9 cellular contexts compared by ENCODE assay signal in genomic region chr17:42517516-42517915, GRCh38. TPM values are rescaled to one million over a fixed set of nuclear protein-coding genes. Genes with fewer than 3 reads are reported as not detected.
DNase-seq lines count a peak whose midpoint lies in the region; TF ChIP-seq lines count a peak whose summit lies in the region.
"Had no signal": no experiment of that assay in that cellular context is flagged by ENCODE, and none has a peak within 500 bp of the region (broad histone marks: within the 10 kb centered on the region; RNA-seq: fewer than 3 reads in every experiment).

No MANE protein-coding gene starts in this region.

- peaks cover 46% of the 10 kb centered on the region for H3K4me1 Mint-ChIP-seq in Caco-2 (ENCODE audit: low read depth, unreplicated experiment)

- CTCF ChIA-PET in Caco-2 (lab: Charles Lee) = interaction anchor here (0.5 to 2.6 kb wide), 21 partner anchors 10 to 872 kb away, joined by 3 to 20 read pairs (median 5); partner anchors contain the start of genes CAVIN1, NAGLU, PSMC3IP and STAT3

- no peak overlapping the region for H3K4me3 Mint-ChIP-seq in Caco-2 (ENCODE audit: unreplicated experiment)
- H3K4me3 Mint-ChIP-seq: activated naive CD8-positive, alpha-beta T cell had no signal

- POLR2A ChIA-PET in Caco-2 (lab: Charles Lee) = interaction anchor here (0.6 to 2.0 kb wide), 3 partner anchors 9 to 95 kb away, joined by 3 to 8 read pairs (median 4); partner anchors contain the start of gene CAVIN1

- intact Hi-C loops in Caco-2 (cut with micrococcal nuclease; ENCODE audit: unreplicated experiment) = loop anchor here (1.0 to 10.0 kb wide), 3 partner anchors 53 to 195 kb away; no protein-coding TSS in a partner anchor
- intact Hi-C loops in ovary (cut with DNase I) = loop anchor here in 3 of 4 donors (5.0 to 10.0 kb wide), 3 partner anchors 93 to 205 kb away; partner anchors contain the start of gene CAVIN1 (in 1 of the 3)
- intact Hi-C loops in testis (cut with DNase I; ENCODE audit: low total_unique reads) = loop anchor here (5.0 kb wide), 1 partner anchor 195 kb away; no protein-coding TSS in a partner anchor

- H3K4me3 ChIP-seq in Caco-2 (ENCODE audit: low read depth, low read length) (no peak overlapping the region), ovary (no peak overlapping the region), testis (no peak overlapping the region)
- no peak overlapping the region for H3K4me3 ChIP-seq in Jurkat, Clone E6-1 (ENCODE audit: low read length)

- no peaks in the 10 kb centered on the region for H3K9me3 Mint-ChIP-seq in Caco-2 (ENCODE audit: unreplicated experiment)

- TF ChIP-seq CTCF in Caco-2 (IDR thresholded peaks at IDR 0.05; ENCODE audit: insufficient read depth in 1 of 2, low read depth in 1 of 2, low read length in 1 of 2, severe bottlenecking in 1 of 2, unreplicated experiment in 1 of 2) (peak; percentile 90 to 97), ovary (IDR thresholded peaks at IDR 0.05) (peak; percentile 75 to 94 (median 92)), testis (IDR thresholded peaks at IDR 0.05) (peak; percentile 94 to 97 (median 94))

- H3K27ac ChIP-seq in ovary (peak overlapping the region; percentile 49 to 92), testis (peak overlapping the region; percentile 93)

- peaks cover 35% of the 10 kb centered on the region for H3K36me3 Mint-ChIP-seq in Caco-2 (ENCODE audit: insufficient read depth, unreplicated experiment)

- H3K27me3 ChIP-seq in Caco-2 (replicated peaks; ENCODE audit: control insufficient read depth, insufficient read depth, low read length) (no peaks in the 10 kb centered on the region), ovary (no peaks in the 10 kb centered on the region), testis (no peaks in the 10 kb centered on the region)

- no peaks in the 10 kb centered on the region for H3K27me3 Mint-ChIP-seq in Caco-2 (ENCODE audit: insufficient read depth, unreplicated experiment)
- H3K27me3 Mint-ChIP-seq: activated naive CD8-positive, alpha-beta T cell had no signal

- no TSS peak for BruUV-seq in Caco-2 (replicated peaks; lab: Mats Ljungman, UMichigan)

- no peak for TF ChIP-seq POLR2A in ovary (IDR thresholded peaks at IDR 0.05)
- no peak for TF ChIP-seq POLR2A in testis (IDR thresholded peaks at IDR 0.05)

- H3K27ac Mint-ChIP-seq in Caco-2 (ENCODE audit: unreplicated experiment) = peak overlapping the region; percentile 90
- H3K27ac Mint-ChIP-seq: activated naive CD8-positive, alpha-beta T cell had no signal

- H3K9me3 ChIP-seq in Caco-2 (no peaks in the 10 kb centered on the region), ovary (no peaks in the 10 kb centered on the region), testis (no peaks in the 10 kb centered on the region)

- DNase-seq in Caco-2 (peak; percentile 82 to 89), SK-N-DZ (ENCODE audit: low spot score) (peak; percentile 63), foreskin melanocyte (peak; percentile 76), ovary (peak; percentile 85 to 94 (median 92)), testis (peak; percentile 93), DMS79 (lab: John Stamatoyannopoulos, UW) (no peak)
- peak; percentile 63 for DNase-seq in Jurkat, Clone E6-1 (ENCODE audit: low read depth, low spot score)
- DNase-seq in activated gamma-delta T cell treated with anti-CD3 and anti-CD28 coated beads, Interleukin-2, amount 50 U/mL, for 16 hours (ENCODE audit: low read depth) = peak; percentile 69

- 5 to 8% (median 6%) methylated on average over 9 of the region's 9 CpGs for WGBS in ovary, 3 donors
- 18 to 31% methylated on average over 9 of the region's 9 CpGs for WGBS in testis, 2 donors

- no peak for TF ChIP-seq EP300 in ovary (IDR thresholded peaks at IDR 0.05)

- H3K36me3 ChIP-seq in Caco-2 (ENCODE audit: control insufficient read depth, insufficient read depth, low read length) = peaks cover 4% of the 10 kb centered on the region
- H3K36me3 ChIP-seq in ovary = no peaks in the 10 kb centered on the region
- H3K36me3 ChIP-seq in testis (ENCODE audit: low read depth, missing control alignments) = no peaks in the 10 kb centered on the region

- H3K4me1 ChIP-seq in Caco-2 = peaks cover 51% of the 10 kb centered on the region
- H3K4me1 ChIP-seq in ovary (ENCODE audit: insufficient read depth) = peaks cover 67% of the 10 kb centered on the region
- peaks cover 91% of the 10 kb centered on the region for H3K4me1 ChIP-seq in testis

RNA-seq across cellular contexts. Expression of gene NAGLU, which starts 18.5 kb away (rescaled TPM):
- 28.7 and 29.2 TPM in 2 replicates for total RNA-seq in Caco-2 (2022)
- polyA plus RNA-seq in Jurkat, Clone E6-1 (2012; ENCODE audit: insufficient read depth, insufficient read length) = 4.7 TPM
- polyA plus RNA-seq in SK-N-DZ (2014; cell fraction: cytosol; rRNA removed) = 44.3 and 63.8 TPM in 2 replicates
- polyA plus RNA-seq in SK-N-DZ (2014; cell fraction: nucleus; rRNA removed) = 96.3 and 104 TPM in 2 replicates
- total RNA-seq in ovary = 10 to 100 TPM; 28.5 to 49.6 (median 40.0) TPM
- polyA plus RNA-seq in ovary = 10 to 100 TPM in 1 of 2 donors, 1 to 10 TPM in 1; 9.7 to 49.1 TPM
- 10 to 100 TPM; 37.6 to 40.6 TPM for total RNA-seq in testis
- polyA plus RNA-seq in testis (ENCODE audit: insufficient read depth, low read depth, low replicate concordance) = 18.9 TPM

RNA-seq across cellular contexts. Expression of gene HSD17B1, which starts 35.2 kb away (rescaled TPM):
- total RNA-seq in Caco-2 (2022) = 2.3 and 4.0 TPM in 2 replicates
- polyA plus RNA-seq in Jurkat, Clone E6-1 (2012; ENCODE audit: insufficient read depth, insufficient read length) = 3.3 TPM
- 0.33 and 1.2 TPM in 2 replicates for polyA plus RNA-seq in SK-N-DZ (2014; cell fraction: cytosol; rRNA removed)
- polyA plus RNA-seq in SK-N-DZ (2014; cell fraction: nucleus; rRNA removed) = 0.76 and 1.3 TPM in 2 replicates
- total RNA-seq in ovary = 10 to 100 TPM in 1 of 7 donors, 1 to 10 TPM in 6; 4.3 to 16.7 (median 6.5) TPM
- 10 to 100 TPM in 1 of 2 donors, 1 to 10 TPM in 1; 2.1 to 18.1 TPM for polyA plus RNA-seq in ovary
- 10 to 100 TPM; 13.8 to 14.4 TPM for total RNA-seq in testis
- 7.1 TPM for polyA plus RNA-seq in testis (ENCODE audit: insufficient read depth, low read depth, low replicate concordance)

RNA-seq across cellular contexts. Expression of gene COASY, which starts 44.4 kb away (rescaled TPM):
- total RNA-seq in Caco-2 (2022) (128 and 138 TPM in 2 replicates), ovary (10 to 100 TPM; 13.8 to 51.2 (median 41.0) TPM), testis (10 to 100 TPM; 52.8 to 68.5 TPM)
- polyA plus RNA-seq in Jurkat, Clone E6-1 (2012; ENCODE audit: insufficient read depth, insufficient read length) = 84.2 TPM
- 33.3 and 40.2 TPM in 2 replicates for polyA plus RNA-seq in SK-N-DZ (2014; cell fraction: cytosol; rRNA removed)
- polyA plus RNA-seq in SK-N-DZ (2014; cell fraction: nucleus; rRNA removed) = 89.3 TPM in 2 replicates
- polyA plus RNA-seq in ovary (10 to 100 TPM; 22.6 to 37.6 TPM), testis (ENCODE audit: insufficient read depth, low read depth, low replicate concordance) (103 TPM)

RNA-seq across cellular contexts. Expression of gene MLX, which starts 49.4 kb away (rescaled TPM):
- total RNA-seq in Caco-2 (2022) (37.5 and 41.2 TPM in 2 replicates), ovary (10 to 100 TPM; 16.5 to 37.0 (median 24.4) TPM), testis (10 to 100 TPM; 27.6 to 38.6 TPM)
- polyA plus RNA-seq in Jurkat, Clone E6-1 (2012; ENCODE audit: insufficient read depth, insufficient read length) = 89.3 TPM
- 26.7 and 32.4 TPM in 2 replicates for polyA plus RNA-seq in SK-N-DZ (2014; cell fraction: cytosol; rRNA removed)
- polyA plus RNA-seq in SK-N-DZ (2014; cell fraction: nucleus; rRNA removed) = 75.7 and 102 TPM in 2 replicates
- polyA plus RNA-seq in ovary (10 to 100 TPM; 24.3 to 50.8 TPM), testis (ENCODE audit: insufficient read depth, low read depth, low replicate concordance) (26.7 TPM)

RNA-seq across cellular contexts. Expression of gene ATP6V0A1, which starts 58.8 kb away (rescaled TPM):
- total RNA-seq in Caco-2 (2022) (82.8 and 103 TPM in 2 replicates), ovary (10 to 100 TPM; 47.6 to 94.1 (median 74.1) TPM), testis (100 to 1,000 TPM; 131 to 143 TPM)
- 10.6 TPM for polyA plus RNA-seq in Jurkat, Clone E6-1 (2012; ENCODE audit: insufficient read depth, insufficient read length)
- polyA plus RNA-seq in SK-N-DZ (2014; cell fraction: cytosol; rRNA removed) = 26.9 and 27.5 TPM in 2 replicates
- 49.7 and 84.7 TPM in 2 replicates for polyA plus RNA-seq in SK-N-DZ (2014; cell fraction: nucleus; rRNA removed)
- polyA plus RNA-seq in ovary (100 to 1,000 TPM in 1 of 2 donors, 10 to 100 TPM in 1; 36.3 to 118 TPM), testis (ENCODE audit: insufficient read depth, low read depth, low replicate concordance) (89.9 TPM)
